ENCODE assay signal across 15 cellular contexts in genomic region chr3:106765342-106765741, GRCh38.
DNase-seq lines count a peak whose midpoint lies in the region; ATAC-seq, FAIRE-seq and TF ChIP-seq lines count a peak whose summit lies in the region.
"Had no signal": no experiment of that assay in that cellular context is flagged by ENCODE, and none has a peak within 500 bp of the region (broad histone marks: within the 10 kb centered on the region; RNA-seq: fewer than 3 reads in every experiment).

No MANE protein-coding gene starts in this region.

- TF ChIP-seq CTCF in HepG2 (CRISPR knock-in tag; IDR thresholded peaks at IDR 0.05) (no peak), right lobe of liver (IDR thresholded peaks at IDR 0.05) (no peak)

- CTCF ChIA-PET in HepG2 (lab: Yijun Ruan, JAX; ENCODE audit: low intra/inter-chr PET ratio, low total read pairs) = no interaction called here

- no peaks in the 10 kb centered on the region for H4K20me1 ChIP-seq in HepG2 (ENCODE audit: insufficient read depth, low read length)

- no peak for TF ChIP-seq RAD21 in HepG2 (CRISPR knock-in tag; IDR thresholded peaks at IDR 0.05)

- TF ChIP-seq POLR2A in HepG2 (IDR thresholded peaks at IDR 0.05; ENCODE audit: insufficient read depth in 1 of 2, low read depth in 2 of 2, low read length in 2 of 2) (no peak), right lobe of liver (IDR thresholded peaks at IDR 0.05) (no peak)

- H3K9me3 ChIP-seq in HepG2 (ENCODE audit: low read length) (no peaks in the 10 kb centered on the region), right lobe of liver (no peaks in the 10 kb centered on the region), adipocyte (ENCODE audit: control insufficient read depth, low read length) (no peaks in the 10 kb centered on the region)

- DNase-seq in HepG2 (ENCODE audit: low spot score) = no peak
- DNase-seq in right lobe of liver = no peak
- peak; percentile 49 for DNase-seq in adipocyte (ENCODE audit: low read depth)
- DNase-seq in glomerular endothelial cell (ENCODE audit: extremely low read depth, low read depth, low spot score) = peak; percentile 5
- no peak for DNase-seq in NCI-H1092 treated with DMSO at 0.1 percent for 48 hours (lab: John Stamatoyannopoulos, UW)
- no peak for DNase-seq in OCI-M2 (lab: John Stamatoyannopoulos, UW; ENCODE audit: unreplicated experiment)
- DNase-seq: activated CD4-positive, alpha-beta T cell treated with anti-CD3 and anti-CD28 coated beads, Interleukin-2, amount 50 U/mL, for 1 hour; activated effector memory CD4-positive, alpha-beta T cell treated with Interleukin-2 at 50 U/mL for 16 hours; heart left ventricle; NCI-H1105 treated with DMSO at 0.1 percent for 48 hours; NCI-H82; stimulated activated CD4-positive, alpha-beta T cell treated with anti-CD3 and anti-CD28 coated beads, Interleukin-4, amount 100 ng/mL, for 4 hours had no signal

- intact Hi-C loops in HepG2 (cut with micrococcal nuclease; ENCODE audit: unreplicated experiment) = no loop called here
- intact Hi-C loops in right lobe of liver (cut with DNase I) = no loop called here

- H3K36me3 ChIP-seq in HepG2 (replicated peaks in 1 of 2; ENCODE audit: control insufficient read depth in 1 of 2, insufficient read depth in 2 of 2, low read length in 2 of 2) (no peaks in the 10 kb centered on the region), right lobe of liver (no peaks in the 10 kb centered on the region), adipocyte (ENCODE audit: control insufficient read depth, insufficient read depth, low read length, severe bottlenecking) (no peaks in the 10 kb centered on the region)
- H3K36me3 ChIP-seq: heart left ventricle had no signal

- ATAC-seq in HepG2 (no peak), right lobe of liver (no peak), HG03439 (IDR thresholded peaks at IDR 0.05; ENCODE audit: unreplicated experiment) (no peak), HG02981 (IDR thresholded peaks at IDR 0.05; ENCODE audit: unreplicated experiment) (no peak)
- ATAC-seq: heart left ventricle had no signal

- H3K4me1 ChIP-seq in HepG2 (ENCODE audit: insufficient read depth, low read length) (no peaks in the 10 kb centered on the region), right lobe of liver (no peaks in the 10 kb centered on the region), adipocyte (ENCODE audit: control insufficient read depth, insufficient read depth, low read length) (peaks cover 4% of the 10 kb centered on the region)
- H3K4me1 ChIP-seq: heart left ventricle, parathyroid adenoma had no signal

- no peak for FAIRE-seq in HepG2 (lab: Jason Lieb, UNC)

- H3K27ac ChIP-seq in HepG2 (ENCODE audit: extremely low read length, insufficient read depth, low read length) (no peak overlapping the region), right lobe of liver (no peak overlapping the region)
- H3K27ac ChIP-seq: heart left ventricle, parathyroid adenoma had no signal

- no peak overlapping the region for H2AFZ ChIP-seq in HepG2 (ENCODE audit: low read length)
- H2AFZ ChIP-seq: parathyroid adenoma had no signal

- no peak overlapping the region for H3K4me3 ChIP-seq in HepG2 (replicated peaks in 1 of 3; ENCODE audit: insufficient read depth in 1 of 3, low read depth in 2 of 3, low read length in 3 of 3)
- H3K4me3 ChIP-seq in right lobe of liver = no peak overlapping the region
- no peak overlapping the region for H3K4me3 ChIP-seq in adipocyte (ENCODE audit: low read length)
- H3K4me3 ChIP-seq: heart left ventricle had no signal

- no peaks in the 10 kb centered on the region for H3K79me2 ChIP-seq in HepG2 (ENCODE audit: insufficient read depth, low read length)
- H3K79me2 ChIP-seq: parathyroid adenoma had no signal

- H3K27me3 ChIP-seq in HepG2 (ENCODE audit: control insufficient read depth in 1 of 2, insufficient read depth in 2 of 2, low read length in 2 of 2) (no peaks in the 10 kb centered on the region), right lobe of liver (no peaks in the 10 kb centered on the region), adipocyte (replicated peaks; ENCODE audit: control insufficient read depth, insufficient read depth, low read length) (no peaks in the 10 kb centered on the region)
- H3K27me3 ChIP-seq: heart left ventricle had no signal

- BruUV-seq in HepG2 (replicated peaks; lab: Mats Ljungman, UMichigan) = no TSS peak

- no peak overlapping the region for H3K4me2 ChIP-seq in HepG2 (ENCODE audit: low read depth, low read length)

- in situ Hi-C loops in HepG2 (cut with HindIII; ENCODE audit: extremely low pct_ligation_motif_present, low pct_unique_long_range_greater_than_20kb) = no loop called here

- no peak overlapping the region for H3K9ac ChIP-seq in HepG2 (ENCODE audit: insufficient read depth, low read depth, low read length)
- H3K9ac ChIP-seq in adipocyte (ENCODE audit: low read length) = no peak overlapping the region
- H3K9ac ChIP-seq: parathyroid adenoma had no signal

- 5% methylated on average over 6 of the region's 7 CpGs for WGBS in HepG2 (ENCODE audit: low lambda C conversion rate)
- 49% methylated on average over 6 of the region's 7 CpGs for WGBS in right lobe of liver (ENCODE audit: insufficient coverage, low coverage, low lambda C conversion rate, missing lambda C conversion rate)

- TF ChIP-seq EP300 in HepG2 (IDR thresholded peaks at IDR 0.05; ENCODE audit: low read depth in 2 of 2, low read length in 2 of 2) (no peak), HepG2 (CRISPR knock-in tag; IDR thresholded peaks at IDR 0.05; ENCODE audit: borderline replicate concordance) (no peak)

- POLR2A ChIA-PET in HepG2 (lab: Yijun Ruan, JAX) = no interaction called here

TF ChIP-seq in HepG2, 621 proteins besides CTCF, POLR2A, EP300 and RAD21:
- TF ChIP-seq FOSL2 (CRISPR knock-in tag; IDR thresholded peaks at IDR 0.05) = peak; percentile 11; the same call in 1 of the 2 replicates
- TF ChIP-seq SNAPC5 (CRISPR knock-in tag; IDR thresholded peaks at IDR 0.05; ENCODE audit: borderline replicate concordance) = no peak
- no peak for TF ChIP-seq ZNF724P (CRISPR knock-in tag; IDR thresholded peaks at IDR 0.05; ENCODE audit: borderline replicate concordance)
- TF ChIP-seq HNF4G (IDR thresholded peaks at IDR 0.05; ENCODE audit: borderline replicate concordance, low read depth, low read length) = no peak
- TF ChIP-seq HNF4G (CRISPR knock-in tag; IDR thresholded peaks at IDR 0.05; ENCODE audit: borderline replicate concordance, low read depth) = no peak

Comparison
In these comparisons a context has a peak if more than half of its experiments do, and no peak if none do; other contexts are left out.
1. DNase-seq: peak in adipocyte (single experiment) and glomerular endothelial cell (single experiment); none in HepG2 (single experiment), right lobe of liver (0 of 3), NCI-H1092 treated with DMSO at 0.1 percent for 48 hours (single experiment) and OCI-M2 (single experiment).